In genomic region chr2:175181104-175181876, GRCh38 we compare ENCODE assay signal across 8 cellular contexts. TPM values are rescaled to one million over a fixed set of nuclear protein-coding genes. Genes with fewer than 3 reads are reported as not detected.
A peak's percentile ranks its signal among the peaks of the same experiment; 100 is the strongest.
DNase-seq lines count a peak whose midpoint lies in the region; ATAC-seq and TF ChIP-seq lines count a peak whose summit lies in the region.

Gene ATP5MC3, minus strand, starts transcription at chr2:175181710. Its CDS starts 317 bp downstream, at chr2:175181393.

- POLR2A ChIA-PET in HEK293 (lab: Yijun Ruan, JAX), result interaction anchor here (0.5 to 3.1 kb wide), 3 partner anchors 10 to 156 kb away, joined by 3 to 12 read pairs (median 4); partner anchors contain the start of gene ATF2

- TF ChIP-seq CTCF in HEK293 (tag by site-specific recombination; IDR thresholded peaks at IDR 0.05) (peak; percentile 84), gastroesophageal sphincter (IDR thresholded peaks at IDR 0.05) (peak in 2 of 4 experiments; percentile 9 to 35)

- peaks cover 30% of the 10 kb centered on the region for H3K36me3 Mint-ChIP-seq in activated naive CD4-positive, alpha-beta T cell treated with anti-CD3 and anti-CD28 coated beads for 36 hours (ENCODE audit: low read depth)

- H3K4me3 ChIP-seq in HEK293 (ENCODE audit: low read depth, low read length) (peak within 1 kb of the TSS; percentile 85), gastroesophageal sphincter (peak within 1 kb of the TSS; percentile 63 to 78)

- intact Hi-C loops in activated naive CD4-positive, alpha-beta T cell treated with anti-CD3 and anti-CD28 coated beads for 36 hours (cut with micrococcal nuclease), result loop anchor here (1.0 to 5.0 kb wide), 8 partner anchors 13 to 1219 kb away; partner anchors contain the start of genes ATF2, LNPK and OLA1

- H3K27ac ChIP-seq in HEK293 (ENCODE audit: extremely low read depth, low read depth, low read length) (peak within 1 kb of the TSS; percentile 74), gastroesophageal sphincter (peak within 1 kb of the TSS; percentile 48 to 91 (median 88))

- TF ChIP-seq POLR2A in gastroesophageal sphincter (IDR thresholded peaks at IDR 0.05), result peak; percentile 65 to 83

- peaks cover 29% of the 10 kb centered on the region for H3K4me1 Mint-ChIP-seq in activated naive CD4-positive, alpha-beta T cell treated with anti-CD3 and anti-CD28 coated beads for 36 hours (ENCODE audit: low read depth)

- peak within 1 kb of the TSS; percentile 94 for H3K4me3 Mint-ChIP-seq in activated naive CD4-positive, alpha-beta T cell treated with anti-CD3 and anti-CD28 coated beads for 36 hours

- no peaks in the 10 kb centered on the region for H3K9me3 Mint-ChIP-seq in activated naive CD4-positive, alpha-beta T cell treated with anti-CD3 and anti-CD28 coated beads for 36 hours

- H3K27ac Mint-ChIP-seq in activated naive CD4-positive, alpha-beta T cell treated with anti-CD3 and anti-CD28 coated beads for 36 hours, result peak within 1 kb of the TSS; percentile 85

- H3K27me3 ChIP-seq in gastroesophageal sphincter, result no peaks in the 10 kb centered on the region

- no peaks in the 10 kb centered on the region for H3K27me3 Mint-ChIP-seq in activated naive CD4-positive, alpha-beta T cell treated with anti-CD3 and anti-CD28 coated beads for 36 hours (ENCODE audit: low read depth)

- CTCF ChIA-PET in HEK293 (lab: Yijun Ruan, JAX), result interaction anchor here (1.2 kb wide), 1 partner anchor 70 kb away, joined by 3 read pairs; no protein-coding TSS in a partner anchor
- CTCF ChIA-PET in activated naive CD4-positive, alpha-beta T cell treated with anti-CD3 and anti-CD28 coated beads for 36 hours (lab: Charles Lee), result interaction anchor here (1.2 to 1.4 kb wide), 3 partner anchors 10 to 457 kb away, joined by 3 to 4 read pairs (median 4); no protein-coding TSS in a partner anchor

- no peak for TF ChIP-seq EP300 in gastroesophageal sphincter (IDR thresholded peaks at IDR 0.05)

- peaks cover 36 to 41% of the 10 kb centered on the region in 2 experiments for H3K36me3 ChIP-seq in HEK293 (ENCODE audit: control insufficient read depth in 2 of 2, insufficient read depth in 1 of 2, low read length in 2 of 2)
- H3K36me3 ChIP-seq in gastroesophageal sphincter, result peaks cover 12 to 34% of the 10 kb centered on the region in 2 donors

- H3K9me3 ChIP-seq in HEK293 (ENCODE audit: control insufficient read depth, insufficient read depth, low read depth, low read length) (no peaks in the 10 kb centered on the region), gastroesophageal sphincter (no peaks in the 10 kb centered on the region)

- H3K4me1 ChIP-seq in HEK293 (ENCODE audit: control insufficient read depth, insufficient read depth, low read length) (no peaks in the 10 kb centered on the region), gastroesophageal sphincter (peaks cover 0 to 42% (median 8%) of the 10 kb centered on the region in 3 donors)

- peak; percentile 97 for ATAC-seq in gastroesophageal sphincter

- peak; percentile 70 for DNase-seq in GM04503 (ENCODE audit: low read depth)
- DNase-seq in MV-4-11 (lab: John Stamatoyannopoulos, UW), result peak; percentile 95
- peak; percentile 97 for DNase-seq in SK-N-DZ (ENCODE audit: low spot score)
- peak; percentile 95 for DNase-seq in activated naive CD4-positive, alpha-beta T cell treated with anti-CD3 and anti-CD28 coated beads for 36 hours
- peak; percentile 76 for DNase-seq in non-pigmented ciliary epithelial cell (ENCODE audit: low read depth)
- DNase-seq in superior temporal gyrus (ENCODE audit: extremely low spot score), result peak; percentile 96

- 0% methylated on average over 3 to 6 of the region's 53 CpGs for WGBS in gastroesophageal sphincter (ENCODE audit: low coverage in 1 of 2), 2 donors

TF ChIP-seq in HEK293, 187 proteins besides CTCF, POLR2A, EP300 and RAD21 (continues in another document):
- TF ChIP-seq OVOL3 (tag by site-specific recombination; IDR thresholded peaks at IDR 0.05), result no peak
- no peak for TF ChIP-seq ZNF600 (tag by site-specific recombination; IDR thresholded peaks at IDR 0.05)
- no peak for TF ChIP-seq ZNF658 (tag by site-specific recombination; IDR thresholded peaks at IDR 0.05)
- no peak for TF ChIP-seq ZNF112 (tag by site-specific recombination; IDR thresholded peaks at IDR 0.05)
- peak; percentile 62 for TF ChIP-seq PRDM10 (tag by site-specific recombination; IDR thresholded peaks at IDR 0.05)
- TF ChIP-seq KLF10 (tag by site-specific recombination; IDR thresholded peaks at IDR 0.05), result no peak
- peak; percentile 57; the same call in 1 of the 2 replicates for TF ChIP-seq ZNF24 (tag by site-specific recombination; IDR thresholded peaks at IDR 0.05)
- TF ChIP-seq ZNF473 (tag by site-specific recombination; IDR thresholded peaks at IDR 0.05), result no peak
- TF ChIP-seq ZNF155 (tag by site-specific recombination; IDR thresholded peaks at IDR 0.05), result no peak
- TF ChIP-seq ZSCAN18 (tag by site-specific recombination; IDR thresholded peaks at IDR 0.05), result no peak
- no peak for TF ChIP-seq ZBTB49 (tag by site-specific recombination; IDR thresholded peaks at IDR 0.05; ENCODE audit: low read depth)
- no peak for TF ChIP-seq TCF7L2 (IDR thresholded peaks at IDR 0.05; ENCODE audit: borderline replicate concordance, low read depth, low read length)
- no peak for TF ChIP-seq ZBTB6 (tag by site-specific recombination; IDR thresholded peaks at IDR 0.05)
- TF ChIP-seq ZNF621 (tag by site-specific recombination; IDR thresholded peaks at IDR 0.05), result no peak
- no peak for TF ChIP-seq ZNF146 (tag by site-specific recombination; IDR thresholded peaks at IDR 0.05)

RNA-seq across cellular contexts. Expression of gene ATP5MC3, which starts in this region (rescaled TPM):
- polyA plus RNA-seq in SK-N-DZ (2014; cell fraction: cytosol; rRNA removed), result 362 and 398 TPM in 2 replicates
- polyA plus RNA-seq in SK-N-DZ (2014; cell fraction: nucleus; rRNA removed), result 163 and 239 TPM in 2 replicates
- total RNA-seq in activated naive CD4-positive, alpha-beta T cell treated with anti-CD3 and anti-CD28 coated beads for 36 hours, result 100 to 1,000 TPM; 308 to 310 TPM
- 100 to 1,000 TPM; 116 to 191 (median 146) TPM for total RNA-seq in gastroesophageal sphincter

Comparison
In these comparisons a context has a peak if more than half of its experiments do, and no peak if none do; other contexts are left out.
1. Peak in every context shown above with its lines: DNase-seq, ATAC-seq, H3K4me3 ChIP-seq and H3K27ac ChIP-seq.